ENCODE assay signal across 22 cellular contexts in genomic region chr6:44466955-44467354, GRCh38.
DNase-seq lines count a peak whose midpoint lies in the region; ATAC-seq, FAIRE-seq and TF ChIP-seq lines count a peak whose summit lies in the region.
"Had no signal": no experiment of that assay in that cellular context is flagged by ENCODE, and none has a peak within 500 bp of the region (broad histone marks: within the 10 kb centered on the region; RNA-seq: fewer than 3 reads in every experiment).

No MANE protein-coding gene starts in this region.

- H3K27ac Mint-ChIP-seq in activated naive CD4-positive, alpha-beta T cell treated with anti-CD3 and anti-CD28 coated beads for 36 hours = no peak overlapping the region
- H3K27ac Mint-ChIP-seq: B cell; CD4-positive, alpha-beta T cell; CD8-positive, alpha-beta T cell had no signal

- no peaks in the 10 kb centered on the region for H3K27me3 Mint-ChIP-seq in activated naive CD4-positive, alpha-beta T cell treated with anti-CD3 and anti-CD28 coated beads for 36 hours (ENCODE audit: low read depth)

- H3K27ac ChIP-seq in A549 (no peak overlapping the region), K562 (ENCODE audit: extremely low read depth, low read depth, low read length) (no peak overlapping the region)
- H3K27ac ChIP-seq: BLaER1 treated with 17β-estradiol and CSF1 and Interleukin-3, amounts not matched to agents 10 nM and 100 nM; C4-2B had no signal

- no peaks in the 10 kb centered on the region for H3K36me3 Mint-ChIP-seq in activated naive CD4-positive, alpha-beta T cell treated with anti-CD3 and anti-CD28 coated beads for 36 hours (ENCODE audit: low read depth)
- H3K36me3 Mint-ChIP-seq: CD8-positive, alpha-beta T cell had no signal

- TF ChIP-seq CTCF in A549 (IDR thresholded peaks at IDR 0.05) = no peak
- no peak for TF ChIP-seq CTCF in K562 (IDR thresholded peaks at IDR 0.05 in 2 of 3, conservative IDR thresholded peaks at IDR 0.05 in 1 of 3; ENCODE audit: insufficient read depth in 2 of 3, low read depth in 1 of 3, low read length in 3 of 3)

- no peak for TF ChIP-seq POLR2A in A549 (IDR thresholded peaks at IDR 0.05; ENCODE audit: low read length)
- no peak for TF ChIP-seq POLR2A in K562 (conservative IDR thresholded peaks at IDR 0.05)

- 83% methylated on average over 3 of the region's 3 CpGs for WGBS in A549 (ENCODE audit: missing lambda C conversion rate)
- WGBS in K562 (ENCODE audit: insufficient coverage, low coverage, missing lambda C conversion rate) = 7% methylated on average over 3 of the region's 3 CpGs

- H3K36me3 ChIP-seq in H7 (replicated peaks; ENCODE audit: control insufficient read depth, insufficient read depth, low read length) (no peaks in the 10 kb centered on the region), K562 (ENCODE audit: control insufficient read depth, insufficient read depth, low read length) (no peaks in the 10 kb centered on the region)
- H3K36me3 ChIP-seq: BLaER1 treated with 17β-estradiol and CSF1 and Interleukin-3, amounts not matched to agents 10 nM and 100 nM had no signal

- ATAC-seq in A549 = no peak
- no peak for ATAC-seq in K562
- ATAC-seq in GM21717 (IDR thresholded peaks at IDR 0.05; ENCODE audit: unreplicated experiment) = no peak
- ATAC-seq: CD8-positive, alpha-beta T cell had no signal

- H3K9me3 ChIP-seq in A549 = no peaks in the 10 kb centered on the region
- no peaks in the 10 kb centered on the region for H3K9me3 ChIP-seq in K562 (replicated peaks; ENCODE audit: control insufficient read depth, insufficient read depth, low read depth, low read length)
- H3K9me3 ChIP-seq: BLaER1 treated with 17β-estradiol and CSF1 and Interleukin-3, amounts not matched to agents 10 nM and 100 nM; Caco-2 had no signal

- in situ Hi-C loops in K562 (cut with MboI) = no loop called here

- H3K27me3 ChIP-seq in H7 (ENCODE audit: control insufficient read depth, insufficient read depth, low read length) (no peaks in the 10 kb centered on the region), K562 (ENCODE audit: control insufficient read depth in 2 of 2, insufficient read depth in 2 of 2, low read length in 2 of 2) (no peaks in the 10 kb centered on the region)
- H3K27me3 ChIP-seq: BLaER1 treated with 17β-estradiol and CSF1 and Interleukin-3, amounts not matched to agents 10 nM and 100 nM had no signal

- no peak overlapping the region for H2AFZ ChIP-seq in K562 (ENCODE audit: low read depth, low read length)

- no peak overlapping the region for H3K4me3 Mint-ChIP-seq in activated naive CD4-positive, alpha-beta T cell treated with anti-CD3 and anti-CD28 coated beads for 36 hours
- H3K4me3 Mint-ChIP-seq: B cell; CD4-positive, alpha-beta T cell; CD8-positive, alpha-beta T cell had no signal

- H3K4me2 ChIP-seq in A549 (no peak overlapping the region), K562 (ENCODE audit: insufficient read depth, low read length) (no peak overlapping the region)
- H3K4me2 ChIP-seq: BLaER1 treated with 17β-estradiol and CSF1 and Interleukin-3, amounts not matched to agents 10 nM and 100 nM had no signal

- H3K9me1 ChIP-seq in K562 (ENCODE audit: control insufficient read depth, insufficient read depth, low read length) = no peaks in the 10 kb centered on the region

- POLR2A ChIA-PET in A549 (lab: Yijun Ruan, JAX) (no interaction called here), K562 (lab: Yijun Ruan, JAX) (interaction anchor here (1.2 kb wide), 1 partner anchor 9 kb away, joined by 3 read pairs; no protein-coding TSS in a partner anchor)

- FAIRE-seq in A549 (lab: Jason Lieb, UNC) = no peak
- no peak for FAIRE-seq in K562 (lab: Jason Lieb, UNC)
- FAIRE-seq: A204.1, D721Med, G401.6, GM12891, GM19239 had no signal

- H4K20me1 ChIP-seq in K562 (replicated peaks; ENCODE audit: control insufficient read depth, insufficient read depth, low read length) = no peaks in the 10 kb centered on the region
- H4K20me1 ChIP-seq: BLaER1 treated with 17β-estradiol and CSF1 and Interleukin-3, amounts not matched to agents 10 nM and 100 nM had no signal

- CTCF ChIA-PET in A549 (lab: Yijun Ruan, JAX) = interaction anchor here (5.0 kb wide), 1 partner anchor 9 kb away, joined by 30 read pairs; no protein-coding TSS in a partner anchor
- CTCF ChIA-PET in K562 (lab: Yijun Ruan, JAX; ENCODE audit: low intra/inter-chr PET ratio) = no interaction called here
- CTCF ChIA-PET in activated naive CD4-positive, alpha-beta T cell treated with anti-CD3 and anti-CD28 coated beads for 36 hours (lab: Charles Lee) = interaction anchor here (2.3 kb wide), 1 partner anchor 8 kb away, joined by 8 read pairs; no protein-coding TSS in a partner anchor

- TF ChIP-seq RAD21 in A549 (conservative IDR thresholded peaks at IDR 0.05 in 1 of 2, IDR thresholded peaks at IDR 0.05 in 1 of 2) (no peak), K562 (CRISPR knock-in tag; conservative IDR thresholded peaks at IDR 0.05 in 1 of 2, IDR thresholded peaks at IDR 0.05 in 1 of 2) (no peak)

- intact Hi-C loops in K562 (cut with micrococcal nuclease) = no loop called here
- intact Hi-C loops in activated naive CD4-positive, alpha-beta T cell treated with anti-CD3 and anti-CD28 coated beads for 36 hours (cut with micrococcal nuclease) = no loop called here

- no peaks in the 10 kb centered on the region for H3K79me2 ChIP-seq in K562 (ENCODE audit: control insufficient read depth, insufficient read depth, low read length)

- H3K4me1 Mint-ChIP-seq in activated naive CD4-positive, alpha-beta T cell treated with anti-CD3 and anti-CD28 coated beads for 36 hours (ENCODE audit: low read depth) = no peaks in the 10 kb centered on the region
- H3K4me1 Mint-ChIP-seq: B cell had no signal

- H3K4me3 ChIP-seq in A549 = no peak overlapping the region
- no peak overlapping the region for H3K4me3 ChIP-seq in H7 (ENCODE audit: insufficient read depth, low read depth, low read length)
- no peak overlapping the region for H3K4me3 ChIP-seq in K562
- H3K4me3 ChIP-seq: BLaER1 treated with 17β-estradiol and CSF1 and Interleukin-3, amounts not matched to agents 10 nM and 100 nM had no signal

- no peak overlapping the region for H3K9ac ChIP-seq in K562 (ENCODE audit: insufficient read depth in 1 of 2, low read depth in 2 of 2, low read length in 2 of 2)
- H3K9ac ChIP-seq: BLaER1 treated with 17β-estradiol and CSF1 and Interleukin-3, amounts not matched to agents 10 nM and 100 nM had no signal

- no peak for TF ChIP-seq EP300 in A549 (IDR thresholded peaks at IDR 0.05)
- no peak for TF ChIP-seq EP300 in K562 (IDR thresholded peaks at IDR 0.05; ENCODE audit: low read length)

- H3K9me3 Mint-ChIP-seq in activated naive CD4-positive, alpha-beta T cell treated with anti-CD3 and anti-CD28 coated beads for 36 hours = no peaks in the 10 kb centered on the region
- H3K9me3 Mint-ChIP-seq: CD4-positive, alpha-beta T cell; CD8-positive, alpha-beta T cell had no signal

- DNase-seq in A549 (ENCODE audit: low read depth in 1 of 2, low spot score in 1 of 2) = no peak
- peak; percentile 2 for DNase-seq in H7
- DNase-seq in K562 (ENCODE audit: extremely low read depth in 1 of 4, low spot score in 3 of 4) = no peak
- DNase-seq in activated naive CD4-positive, alpha-beta T cell treated with anti-CD3 and anti-CD28 coated beads for 36 hours = no peak
- no peak for DNase-seq in activated CD4-positive, alpha-beta T cell treated with anti-CD3 and anti-CD28 coated beads, Interleukin-2, amount 50 U/mL, for 1 hour
- DNase-seq: 8988T; AML-193; Caco-2; Calu3; CD4-positive, alpha-beta T cell; CD8-positive, alpha-beta T cell; DMS79 treated with DMSO at 0.1 percent for 48 hours; GF-D8 had no signal

- BruUV-seq in K562 (replicated peaks; lab: Mats Ljungman, UMichigan) = no TSS peak

- H3K4me1 ChIP-seq in A549 (no peaks in the 10 kb centered on the region), K562 (replicated peaks in 1 of 2; ENCODE audit: control insufficient read depth in 2 of 2, insufficient read depth in 2 of 2, low read length in 2 of 2) (peaks cover 25 to 28% of the 10 kb centered on the region in 2 experiments; a peak in 4 of 5 replicates)
- H3K4me1 ChIP-seq: Caco-2 had no signal

TF ChIP-seq in A549, 52 proteins besides CTCF, POLR2A, EP300 and RAD21:
- TF ChIP-seq MAFK (IDR thresholded peaks at IDR 0.05; ENCODE audit: partially characterized antibody) (peak; percentile 77), RARB (CRISPR knock-in tag; IDR thresholded peaks at IDR 0.05) (no peak), ZC3H11A (IDR thresholded peaks at IDR 0.05) (no peak)

TF ChIP-seq in K562, 482 proteins besides CTCF, POLR2A, EP300 and RAD21 (continues in another document):
- TF ChIP-seq, protein P1, sequence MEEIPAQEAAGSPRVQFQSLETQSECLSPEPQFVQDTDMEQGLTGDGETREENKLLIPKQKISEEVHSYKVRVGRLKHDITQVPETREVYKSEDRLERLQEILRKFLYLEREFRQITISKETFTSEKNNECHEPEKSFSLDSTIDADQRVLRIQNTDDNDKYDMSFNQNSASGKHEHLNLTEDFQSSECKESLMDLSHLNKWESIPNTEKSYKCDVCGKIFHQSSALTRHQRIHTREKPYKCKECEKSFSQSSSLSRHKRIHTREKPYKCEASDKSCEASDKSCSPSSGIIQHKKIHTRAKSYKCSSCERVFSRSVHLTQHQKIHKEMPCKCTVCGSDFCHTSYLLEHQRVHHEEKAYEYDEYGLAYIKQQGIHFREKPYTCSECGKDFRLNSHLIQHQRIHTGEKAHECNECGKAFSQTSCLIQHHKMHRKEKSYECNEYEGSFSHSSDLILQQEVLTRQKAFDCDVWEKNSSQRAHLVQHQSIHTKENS (CRISPR knock-in tag; IDR thresholded peaks at IDR 0.05) = no peak
- TF ChIP-seq, protein P2, sequence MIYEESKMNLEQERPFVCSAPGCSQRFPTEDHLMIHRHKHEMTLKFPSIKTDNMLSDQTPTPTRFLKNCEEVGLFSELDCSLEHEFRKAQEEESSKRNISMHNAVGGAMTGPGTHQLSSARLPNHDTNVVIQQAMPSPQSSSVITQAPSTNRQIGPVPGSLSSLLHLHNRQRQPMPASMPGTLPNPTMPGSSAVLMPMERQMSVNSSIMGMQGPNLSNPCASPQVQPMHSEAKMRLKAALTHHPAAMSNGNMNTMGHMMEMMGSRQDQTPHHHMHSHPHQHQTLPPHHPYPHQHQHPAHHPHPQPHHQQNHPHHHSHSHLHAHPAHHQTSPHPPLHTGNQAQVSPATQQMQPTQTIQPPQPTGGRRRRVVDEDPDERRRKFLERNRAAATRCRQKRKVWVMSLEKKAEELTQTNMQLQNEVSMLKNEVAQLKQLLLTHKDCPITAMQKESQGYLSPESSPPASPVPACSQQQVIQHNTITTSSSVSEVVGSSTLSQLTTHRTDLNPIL (CRISPR knock-in tag; IDR thresholded peaks at IDR 0.05) = no peak
- no peak for TF ChIP-seq ZNF780A (CRISPR knock-in tag; IDR thresholded peaks at IDR 0.05)
- no peak for TF ChIP-seq HDGF (IDR thresholded peaks at IDR 0.05)
- TF ChIP-seq DMBX1 (CRISPR knock-in tag; IDR thresholded peaks at IDR 0.05; ENCODE audit: borderline replicate concordance) = no peak
- no peak for TF ChIP-seq L3MBTL2 (IDR thresholded peaks at IDR 0.05)
- no peak for TF ChIP-seq ZNF79 (CRISPR knock-in tag; IDR thresholded peaks at IDR 0.05; ENCODE audit: low read depth)
- TF ChIP-seq ZNF316 (IDR thresholded peaks at IDR 0.05) = peak; percentile 49; the same call in 1 of the 2 replicates

Comparison
In these comparisons a context has a peak if more than half of its experiments do, and no peak if none do; other contexts are left out.
1. Of the 35 proteins assayed by ChIP-seq in both K562 and A549: peak only in K562: none; only in A549: none; in both: MAFK; in neither: 34.